8 cellular contexts compared by ENCODE assay signal in genomic region chr19:29771708-29772415, GRCh38. TPM values are rescaled to one million over a fixed set of nuclear protein-coding genes. Genes with fewer than 3 reads are reported as not detected.
DNase-seq lines count a peak whose midpoint lies in the region; ATAC-seq and TF ChIP-seq lines count a peak whose summit lies in the region.

No MANE protein-coding gene starts in this region.

- H3K9me3 ChIP-seq in parathyroid adenoma (ENCODE audit: control insufficient read depth, low read length) = no peaks in the 10 kb centered on the region

- no peak overlapping the region for H3K4me2 ChIP-seq in parathyroid adenoma (ENCODE audit: low read length)

- peak; percentile 80 for ATAC-seq in foreskin keratinocyte

- no peaks in the 10 kb centered on the region for H3K79me2 ChIP-seq in parathyroid adenoma

- no peak for TF ChIP-seq POLR2A in lower leg skin (IDR thresholded peaks at IDR 0.05)

- intact Hi-C loops in lower leg skin (cut with DNase I; ENCODE audit: low total_unique reads) = no loop called here

- WGBS in lower leg skin, 2 donors = 23 to 24% methylated on average over 14 of the region's 14 CpGs

- TF ChIP-seq CTCF in foreskin keratinocyte (conservative IDR thresholded peaks at IDR 0.05) = peak; percentile 74
- TF ChIP-seq CTCF in parathyroid adenoma (IDR thresholded peaks at IDR 0.05) = peak; percentile 83
- no peak for TF ChIP-seq CTCF in lower leg skin (IDR thresholded peaks at IDR 0.05)

- H3K4me3 ChIP-seq in parathyroid adenoma (ENCODE audit: low read depth, low read length) = no peak overlapping the region
- H3K4me3 ChIP-seq in lower leg skin (ENCODE audit: low read depth, poor library complexity, severe bottlenecking) = no peak overlapping the region

- H2AFZ ChIP-seq in parathyroid adenoma = peak overlapping the region; percentile 61

- no peaks in the 10 kb centered on the region for H3K4me1 ChIP-seq in foreskin keratinocyte
- no peaks in the 10 kb centered on the region for H3K4me1 ChIP-seq in parathyroid adenoma

- H3K27ac ChIP-seq in foreskin keratinocyte = no peak overlapping the region
- H3K27ac ChIP-seq in parathyroid adenoma = no peak overlapping the region

- no peak overlapping the region for H3K9ac ChIP-seq in parathyroid adenoma

- H3K27me3 ChIP-seq in foreskin keratinocyte (no peaks in the 10 kb centered on the region), parathyroid adenoma (ENCODE audit: control insufficient read depth, insufficient read depth, low read length) (no peaks in the 10 kb centered on the region)

- no peaks in the 10 kb centered on the region for H3K36me3 ChIP-seq in parathyroid adenoma (ENCODE audit: control insufficient read depth, insufficient read depth, low read length)

- peak; percentile 8 to 76 for DNase-seq in NCI-H526 (lab: John Stamatoyannopoulos, UW)
- DNase-seq in NCI-H526 treated with DMSO at 0.1 percent for 48 hours (lab: John Stamatoyannopoulos, UW) = no peak
- DNase-seq in M059J (ENCODE audit: low read depth) = peak; percentile 51
- peak; percentile 4 for DNase-seq in activated T-cell treated with anti-CD3 and anti-CD28 coated beads for 24 hours (ENCODE audit: low read depth)
- DNase-seq in foreskin keratinocyte = peak in 1 of 2 donors; percentile 15
- DNase-seq in T1000 (lab: John Stamatoyannopoulos, UW) = no peak
- DNase-seq in lower leg skin (ENCODE audit: low spot score in 2 of 2) = no peak

RNA-seq across cellular contexts. Expression of gene CCNE1, which starts 39.9 kb away (rescaled TPM):
- total RNA-seq in M059J (2014; rRNA removed; shearing (Covaris generic)) = 33.0 and 40.2 TPM in 2 replicates
- 11.9 and 13.3 TPM in 2 replicates for total RNA-seq in foreskin keratinocyte
- polyA plus RNA-seq in foreskin keratinocyte = 11.3 and 11.6 TPM in 2 replicates
- 10 to 100 TPM in 3 of 4 donors, 1 to 10 TPM in 1; 9.1 to 15.6 (median 13.0) TPM for total RNA-seq in lower leg skin

RNA-seq across cellular contexts. Expression of gene C19orf12, which starts 56.8 kb away (rescaled TPM):
- 28.7 and 29.0 TPM in 2 replicates for total RNA-seq in M059J (2014; rRNA removed; shearing (Covaris generic))
- 13.8 and 16.7 TPM in 2 replicates for total RNA-seq in foreskin keratinocyte
- 9.9 and 10.0 TPM in 2 replicates for polyA plus RNA-seq in foreskin keratinocyte
- 10 to 100 TPM; 20.6 to 32.3 (median 26.0) TPM for total RNA-seq in lower leg skin

Comparison
In these comparisons a context has a peak if more than half of its experiments do, and no peak if none do; other contexts are left out.
1. DNase-seq: peak in NCI-H526 (2 of 2), M059J (single experiment) and activated T-cell treated with anti-CD3 and anti-CD28 coated beads for 24 hours (single experiment); none in NCI-H526 treated with DMSO at 0.1 percent for 48 hours (single experiment), T1000 (single experiment) and lower leg skin (0 of 2).
2. CTCF ChIP-seq: peak in foreskin keratinocyte (single experiment) and parathyroid adenoma (single experiment); none in lower leg skin (0 of 3).